ENCODE assay signal across 1 cellular context in genomic region chr2:159185401-159186130, GRCh38.
TF ChIP-seq lines count a peak whose summit lies in the region.

No MANE protein-coding gene starts in this region.

TF ChIP-seq in H1, 55 proteins besides CTCF, POLR2A, EP300 and RAD21 (continued from another document):
- TF ChIP-seq ATF2 (IDR thresholded peaks at IDR 0.05; ENCODE audit: low read length), result no peak
- TF ChIP-seq TEAD4 (IDR thresholded peaks at IDR 0.05; ENCODE audit: low read depth, low read length), result no peak
- no peak for TF ChIP-seq TAF7 (optimal IDR thresholded peaks at IDR 0.05; ENCODE audit: borderline replicate concordance, low read depth, low read length)
- no peak for TF ChIP-seq RNF2 (IDR thresholded peaks at IDR 0.05; ENCODE audit: borderline replicate concordance, low read depth, low read length, missing control alignments, poor library complexity, severe bottlenecking)
- no peak for TF ChIP-seq MAFK (IDR thresholded peaks at IDR 0.05; ENCODE audit: low read depth, low read length)
- no peak for TF ChIP-seq RBBP5 (IDR thresholded peaks at IDR 0.05; ENCODE audit: borderline replicate concordance, low read depth, low read length)
- TF ChIP-seq KDM1A (IDR thresholded peaks at IDR 0.05; ENCODE audit: borderline replicate concordance, low read length), result no peak
- no peak for TF ChIP-seq RXRA (IDR thresholded peaks at IDR 0.05; ENCODE audit: insufficient read depth, low read depth, low read length)
- TF ChIP-seq JUND (IDR thresholded peaks at IDR 0.05; ENCODE audit: low read length), result no peak
- TF ChIP-seq USF2 (IDR thresholded peaks at IDR 0.05; ENCODE audit: low read length), result no peak
- TF ChIP-seq SP2 (IDR thresholded peaks at IDR 0.05; ENCODE audit: low read length), result no peak
- no peak for TF ChIP-seq POU5F1 (IDR thresholded peaks at IDR 0.05; ENCODE audit: low read depth, low read length)
- no peak for TF ChIP-seq POLR2AphosphoS5 (IDR thresholded peaks at IDR 0.05; ENCODE audit: low read depth, low read length)
- TF ChIP-seq NRF1 (IDR thresholded peaks at IDR 0.05; ENCODE audit: low read depth, low read length), result no peak
- no peak for TF ChIP-seq CBX8 (IDR thresholded peaks at IDR 0.05; ENCODE audit: borderline replicate concordance, low read depth, low read length)
- no peak for TF ChIP-seq SIRT6 (IDR thresholded peaks at IDR 0.05; ENCODE audit: low read length)
- TF ChIP-seq HDAC6 (IDR thresholded peaks at IDR 0.05; ENCODE audit: low read depth, low read length), result no peak
- TF ChIP-seq SAP30 (IDR thresholded peaks at IDR 0.05; ENCODE audit: insufficient read depth, insufficient replicate concordance, low read length), result no peak
- no peak for TF ChIP-seq PHF8 (conservative IDR thresholded peaks at IDR 0.05; ENCODE audit: low read depth, low read length)
TF ChIP-seq in H1: peak in this region for 0.
